ENCODE assay signal across 20 cellular contexts in the genomic region with DNA sequence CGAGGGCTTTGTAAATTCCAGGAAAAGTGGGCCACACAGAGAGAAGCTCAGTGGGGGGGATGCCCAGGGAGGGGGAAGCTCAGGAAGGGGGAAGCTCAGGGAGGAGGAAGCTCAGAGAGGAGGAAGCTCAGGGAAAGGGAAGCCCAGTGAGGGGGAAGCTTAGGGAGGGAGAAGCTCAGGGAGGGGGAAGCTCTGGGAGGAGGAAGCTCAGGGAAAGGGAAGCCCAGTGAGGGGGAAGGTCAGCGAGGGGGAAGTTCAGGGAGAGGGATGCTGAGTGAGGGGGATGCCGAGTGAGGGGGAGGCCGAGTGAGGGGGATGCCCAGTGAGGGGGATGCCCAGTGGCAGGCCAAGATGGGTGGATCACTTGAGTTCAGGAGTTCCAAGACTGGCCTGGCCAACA.
DNase-seq lines count a peak whose midpoint lies in the region; ATAC-seq and TF ChIP-seq lines count a peak whose summit lies in the region.
"Had no signal": no experiment of that assay in that cellular context is flagged by ENCODE, and none has a peak within 500 bp of the region (broad histone marks: within the 10 kb centered on the region; RNA-seq: fewer than 3 reads in every experiment).

No MANE protein-coding gene starts in this region.

- DNase-seq in CD1c-positive myeloid dendritic cell (ENCODE audit: extremely low spot score) (peak; percentile 81), HL-60 (ENCODE audit: low read depth in 1 of 2, low spot score in 1 of 2) (peak; percentile 21 to 88), NCI-H446 (lab: John Stamatoyannopoulos, UW) (no peak), NCI-H2107 (lab: John Stamatoyannopoulos, UW) (no peak)
- no peak for DNase-seq in stimulated activated naive CD4-positive, alpha-beta T cell (lab: John Stamatoyannopoulos, UW)
- DNase-seq: activated CD4-positive, alpha-beta T cell treated with anti-CD3 and anti-CD28 coated beads for 48 hours; activated gamma-delta T cell; Caco-2; EL; mesenchymal stem cell; NCI-H1417; NCI-H2171 treated with DMSO at 0.1 percent for 48 hours; NCI-H82; PC-9; T1000 had no signal

- H3K36me3 Mint-ChIP-seq in dendritic cell treated with granulocyte-macrophage colony-stimulating factor and Interleukin-4, amounts not matched to agents 40 ng/mL and 50 ng/mL, for 4 days (ENCODE audit: low read depth): peaks cover 23% of the 10 kb centered on the region
- H3K36me3 Mint-ChIP-seq: neural progenitor cell had no signal

- no peaks in the 10 kb centered on the region for H3K9me3 ChIP-seq in neutrophil
- H3K9me3 ChIP-seq: Caco-2 had no signal

- peaks cover 3 to 6% of the 10 kb centered on the region in 2 experiments for H3K4me1 ChIP-seq in neutrophil (ENCODE audit: control insufficient read depth in 1 of 2, insufficient read depth in 1 of 2, low read depth in 1 of 2, low read length in 1 of 2)
- H3K4me1 ChIP-seq: Caco-2 had no signal

- H3K9me3 Mint-ChIP-seq in dendritic cell treated with granulocyte-macrophage colony-stimulating factor and Interleukin-4, amounts not matched to agents 40 ng/mL and 50 ng/mL, for 4 days: peaks cover 24% of the 10 kb centered on the region
- H3K9me3 Mint-ChIP-seq: neural progenitor cell had no signal

- peak overlapping the region; percentile 44 for H3K4me3 Mint-ChIP-seq in dendritic cell treated with granulocyte-macrophage colony-stimulating factor and Interleukin-4, amounts not matched to agents 40 ng/mL and 50 ng/mL, for 4 days
- H3K4me3 Mint-ChIP-seq: neural progenitor cell had no signal

- no peak overlapping the region for H3K4me3 ChIP-seq in HL-60 (replicated peaks; ENCODE audit: insufficient read depth, low read length)
- no peak overlapping the region for H3K4me3 ChIP-seq in neutrophil (ENCODE audit: low read depth in 1 of 2, low read length in 1 of 2)
- H3K4me3 ChIP-seq: hepatocyte, neural progenitor cell, PC-9 had no signal

- no peaks in the 10 kb centered on the region for H3K36me3 ChIP-seq in neutrophil
- H3K36me3 ChIP-seq: neural progenitor cell had no signal

- peaks cover 5% of the 10 kb centered on the region for H3K27me3 Mint-ChIP-seq in dendritic cell treated with granulocyte-macrophage colony-stimulating factor and Interleukin-4, amounts not matched to agents 40 ng/mL and 50 ng/mL, for 4 days

- peak overlapping the region; percentile 78 for H3K27ac Mint-ChIP-seq in dendritic cell treated with granulocyte-macrophage colony-stimulating factor and Interleukin-4, amounts not matched to agents 40 ng/mL and 50 ng/mL, for 4 days
- H3K27ac Mint-ChIP-seq: neural progenitor cell had no signal

- ATAC-seq in HG02852 (IDR thresholded peaks at IDR 0.05; ENCODE audit: unreplicated experiment): no peak

- TF ChIP-seq CTCF in HL-60 (IDR thresholded peaks at IDR 0.05; ENCODE audit: insufficient read depth, low read length) (no peak), neutrophil (IDR thresholded peaks at IDR 0.05) (no peak)

- H3K27me3 ChIP-seq in HL-60 (ENCODE audit: insufficient read depth, poor library complexity, severe bottlenecking) (no peaks in the 10 kb centered on the region), neutrophil (peaks cover 22% of the 10 kb centered on the region)
- H3K27me3 ChIP-seq: hepatocyte, neural progenitor cell had no signal

- no peak overlapping the region for H3K27ac ChIP-seq in HL-60 (replicated peaks)
- peak overlapping the region; percentile 25 for H3K27ac ChIP-seq in neutrophil
- H3K27ac ChIP-seq: hepatocyte, neural progenitor cell, PC-9 had no signal

- intact Hi-C loops in dendritic cell treated with granulocyte-macrophage colony-stimulating factor and Interleukin-4, amounts not matched to agents 40 ng/mL and 50 ng/mL, for 4 days (cut with micrococcal nuclease): no loop called here

- peaks cover 74% of the 10 kb centered on the region for H3K4me1 Mint-ChIP-seq in dendritic cell treated with granulocyte-macrophage colony-stimulating factor and Interleukin-4, amounts not matched to agents 40 ng/mL and 50 ng/mL, for 4 days (ENCODE audit: low read depth)

Comparison
In these comparisons a context has a peak if more than half of its experiments do, and no peak if none do; other contexts are left out.
1. DNase-seq: peak in CD1c-positive myeloid dendritic cell (single experiment) and HL-60 (2 of 2); none in stimulated activated naive CD4-positive, alpha-beta T cell (0 of 6), NCI-H446 (0 of 2) and NCI-H2107 (single experiment).